ENCODE assay signal across 1 cellular context in genomic region chr2:46308629-46309028, GRCh38.
TF ChIP-seq lines count a peak whose summit lies in the region.

No MANE protein-coding gene starts in this region.

TF ChIP-seq in HepG2, 621 proteins besides CTCF, POLR2A, EP300 and RAD21 (continued from another document and continues in another):
- TF ChIP-seq ZNF687 (CRISPR knock-in tag; IDR thresholded peaks at IDR 0.05), result no peak
- TF ChIP-seq SCMH1 (CRISPR knock-in tag; IDR thresholded peaks at IDR 0.05; ENCODE audit: borderline replicate concordance), result no peak
- TF ChIP-seq GMEB1 (CRISPR knock-in tag; IDR thresholded peaks at IDR 0.05; ENCODE audit: borderline replicate concordance), result no peak; the same call in 1 of the 2 replicates
- no peak for TF ChIP-seq DNMT3B (CRISPR knock-in tag; conservative IDR thresholded peaks at IDR 0.05)
- 0 out of 2 replicates have a peak, but pooled peaks have one; percentile 34 for TF ChIP-seq TFE3 (CRISPR knock-in tag; IDR thresholded peaks at IDR 0.05)
- TF ChIP-seq HCFC1 (IDR thresholded peaks at IDR 0.05; ENCODE audit: low read depth, low read length), result no peak
- TF ChIP-seq TCF7 (IDR thresholded peaks at IDR 0.05; ENCODE audit: low read depth), result no peak
- no peak for TF ChIP-seq ZNF704 (CRISPR knock-in tag; IDR thresholded peaks at IDR 0.05; ENCODE audit: borderline replicate concordance)
- TF ChIP-seq TBX2 (CRISPR knock-in tag; IDR thresholded peaks at IDR 0.05; ENCODE audit: borderline replicate concordance), result peak; percentile 65; the same call in 1 of the 2 replicates
- no peak for TF ChIP-seq ZNF432 (CRISPR knock-in tag; IDR thresholded peaks at IDR 0.05; ENCODE audit: borderline replicate concordance)
- no peak for TF ChIP-seq RBFOX2 (IDR thresholded peaks at IDR 0.05; ENCODE audit: low read depth, low read length)
- no peak; the same call in none of the 2 replicates for TF ChIP-seq HBP1 (CRISPR knock-in tag; IDR thresholded peaks at IDR 0.05; ENCODE audit: low read depth)
- TF ChIP-seq ZNF784 (CRISPR knock-in tag; IDR thresholded peaks at IDR 0.05; ENCODE audit: borderline replicate concordance), result no peak
- peak; percentile 56 for TF ChIP-seq PATZ1 (CRISPR knock-in tag; IDR thresholded peaks at IDR 0.05)
- no peak for TF ChIP-seq ZNF703 (CRISPR knock-in tag; IDR thresholded peaks at IDR 0.05; ENCODE audit: borderline replicate concordance)
- TF ChIP-seq SOX5 (CRISPR knock-in tag; IDR thresholded peaks at IDR 0.05; ENCODE audit: borderline replicate concordance), result peak; percentile 73; the same call in 1 of the 2 replicates
- TF ChIP-seq KMT2B (CRISPR knock-in tag; IDR thresholded peaks at IDR 0.05), result 0 out of 2 replicates have a peak, but pooled peaks have one; percentile 21
- TF ChIP-seq ZNF609 (CRISPR knock-in tag; IDR thresholded peaks at IDR 0.05; ENCODE audit: borderline replicate concordance), result peak; percentile 48; the same call in 1 of the 2 replicates
- peak; percentile 21; the same call in 1 of the 2 replicates for TF ChIP-seq ARID4A (CRISPR knock-in tag; IDR thresholded peaks at IDR 0.05; ENCODE audit: borderline replicate concordance)
- TF ChIP-seq ZNF143 (CRISPR knock-in tag; IDR thresholded peaks at IDR 0.05), result no peak
- TF ChIP-seq E2F5 (CRISPR knock-in tag; conservative IDR thresholded peaks at IDR 0.05), result no peak
- no peak for TF ChIP-seq RFXANK (CRISPR knock-in tag; IDR thresholded peaks at IDR 0.05)
- no peak; the same call in 1 of the 2 replicates for TF ChIP-seq ZSCAN29 (CRISPR knock-in tag; conservative IDR thresholded peaks at IDR 0.05)
- TF ChIP-seq ZNF629 (CRISPR knock-in tag; conservative IDR thresholded peaks at IDR 0.05), result 0 out of 2 replicates have a peak, but pooled peaks have one; percentile 9
